14 cellular contexts compared by ENCODE assay signal in the genomic region with DNA sequence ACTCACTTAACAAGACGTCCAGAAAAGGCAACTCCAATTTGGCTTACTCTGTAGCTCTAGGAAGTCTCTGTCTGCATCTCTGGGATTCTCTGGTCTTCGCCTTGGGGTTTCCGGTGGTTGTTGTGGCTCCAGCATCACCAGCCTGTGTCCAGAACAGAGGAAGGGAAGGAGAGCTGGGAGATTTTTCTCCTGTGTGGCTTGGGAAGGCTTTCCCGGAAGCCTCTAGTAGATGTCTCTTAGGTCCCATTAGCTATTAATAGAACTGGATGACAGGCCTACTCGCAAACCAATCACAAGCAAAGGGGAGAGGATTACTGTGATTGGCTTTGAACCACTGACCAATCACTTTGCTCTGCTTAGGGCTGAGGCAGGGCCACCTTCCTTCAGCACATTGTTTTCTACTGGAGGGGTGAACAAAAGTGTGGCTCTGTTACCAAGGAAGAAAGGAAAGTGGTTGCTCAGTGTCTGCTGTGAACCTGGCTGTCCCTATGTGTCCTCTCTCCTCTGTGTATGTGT.
"Had no signal": no experiment of that assay in that cellular context is flagged by ENCODE, and none has a peak within 500 bp of the region (broad histone marks: within the 10 kb centered on the region; RNA-seq: fewer than 3 reads in every experiment).

No MANE protein-coding gene starts in this region.

- H3K27ac ChIP-seq: adrenal gland, ascending aorta, foreskin keratinocyte, lower lobe of right lung, upper lobe of left lung had no signal

- H3K36me3 ChIP-seq: adrenal gland, ascending aorta, lower lobe of right lung, upper lobe of left lung had no signal

- H3K9me3 ChIP-seq: adrenal gland, ascending aorta had no signal

- ATAC-seq: foreskin keratinocyte, left lobe of liver, lower lobe of right lung had no signal

- H3K4me3 ChIP-seq: adrenal gland, ascending aorta, lower lobe of right lung, upper lobe of left lung had no signal

- H3K27me3 ChIP-seq: adrenal gland, ascending aorta, upper lobe of left lung had no signal

- DNase-seq: activated naive CD4-positive, alpha-beta T cell; activated T-cell treated with anti-CD3 and anti-CD28 coated beads, Interleukin-2, amount 50 U/mL, for 1 hour; adrenal gland; effector memory CD4-positive, alpha-beta T cell; foreskin keratinocyte; lower lobe of right lung; mesendoderm; naive B cell; stimulated activated CD4-positive, alpha-beta T cell treated with anti-CD3 and anti-CD28 coated beads, Interleukin-4, amount 100 ng/mL, for 24 hours; stimulated activated naive CD4-positive, alpha-beta T cell treated with Interleukin-2 at 50 U/mL for 16 hours; upper lobe of left lung had no signal

- FAIRE-seq: colon had no signal

- H3K4me1 ChIP-seq: adrenal gland, ascending aorta had no signal
